ENCODE assay signal across 8 cellular contexts in the genomic region with DNA sequence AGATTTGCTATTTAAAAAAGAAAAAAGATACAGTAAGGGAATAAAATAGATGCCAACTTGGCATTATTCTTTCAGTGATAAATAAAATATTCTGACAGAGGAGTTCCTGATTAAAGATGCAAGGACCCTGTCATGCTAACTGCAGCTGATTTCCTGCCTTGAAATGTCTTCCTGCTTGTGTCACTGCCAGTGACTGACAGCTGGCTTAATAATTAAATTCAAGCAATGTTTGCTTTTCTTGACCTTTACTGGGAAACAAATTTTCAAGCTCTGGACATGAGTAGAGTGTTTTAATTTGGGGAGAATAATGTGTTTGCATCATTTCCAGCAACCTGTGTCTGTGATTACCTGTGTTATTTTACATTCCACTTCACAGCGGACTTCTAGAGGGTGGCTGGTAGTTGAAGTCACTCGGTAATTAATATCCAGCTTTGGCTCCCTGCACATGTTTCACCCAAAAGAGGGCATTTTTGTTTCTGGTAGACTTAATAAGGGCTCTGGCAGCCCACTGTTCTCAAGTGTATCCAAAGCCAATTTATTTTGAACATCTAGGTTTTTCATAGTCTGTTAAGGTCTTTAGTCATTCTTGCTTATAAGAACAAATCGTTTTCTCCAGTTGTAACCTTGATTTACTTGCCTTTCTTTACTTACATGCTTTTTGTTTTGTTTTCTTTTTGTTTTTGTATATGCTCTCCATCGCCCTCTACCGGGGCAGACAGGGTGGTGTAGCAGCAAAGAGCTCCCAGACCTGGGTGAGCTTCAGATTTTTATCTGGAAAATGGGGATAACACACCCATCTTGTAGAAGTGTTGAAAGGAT. TPM values are rescaled to one million over a fixed set of nuclear protein-coding genes. Genes with fewer than 3 reads are reported as not detected.
DNase-seq lines count a peak whose midpoint lies in the region; ATAC-seq and TF ChIP-seq lines count a peak whose summit lies in the region.

No MANE protein-coding gene starts in this region.

- intact Hi-C loops in left colon (cut with DNase I, micrococcal nuclease), result no loop called here

- H3K27me3 ChIP-seq in brain microvascular endothelial cell (replicated peaks), result no peaks in the 10 kb centered on the region

- in situ Hi-C loops in ACHN (cut with HindIII; ENCODE audit: low pct_ligation_motif_present, low pct_unique_long_range_greater_than_20kb, low sequenced_read_pairs), result no loop called here
- in situ Hi-C loops in brain microvascular endothelial cell (cut with HindIII; ENCODE audit: low pct_ligation_motif_present, low sequenced_read_pairs), result no loop called here

- DNase-seq in ACHN (peak; percentile 64), HUDEP-2 (lab: John Stamatoyannopoulos, UW; ENCODE audit: unreplicated experiment in 76 of 76) (peak in 54 of 76 experiments; percentile 1 to 67 (median 33)), T-helper 22 cell (ENCODE audit: low read depth) (peak; percentile 4), brain microvascular endothelial cell (peak; percentile 49), left colon (peak in 1 of 2 donors; percentile 47), NCI-H2029 treated with DMSO at 0.1 percent for 48 hours (lab: John Stamatoyannopoulos, UW) (no peak)
- peak; percentile 4 for DNase-seq in stimulated activated CD8-positive, alpha-beta memory T cell treated with anti-CD3 and anti-CD28 coated beads, Interleukin-12 subunit alpha, Interleukin-12 subunit beta, amount 100 ng/mL, for 4 hours (ENCODE audit: low read depth)

- no peak overlapping the region for H3K27ac ChIP-seq in brain microvascular endothelial cell

- peak; percentile 94 for TF ChIP-seq CTCF in brain microvascular endothelial cell (IDR thresholded peaks at IDR 0.05; ENCODE audit: low read depth, low read length, missing control alignments)

- ATAC-seq in GM18508 (IDR thresholded peaks at IDR 0.05; ENCODE audit: insufficient read depth, unreplicated experiment), result peak; percentile 82
- ATAC-seq in left colon, result peak; percentile 49

- no peak overlapping the region for H3K4me3 ChIP-seq in brain microvascular endothelial cell (ENCODE audit: low read depth, low read length)

- no peaks in the 10 kb centered on the region for H3K36me3 ChIP-seq in brain microvascular endothelial cell (replicated peaks)

RNA-seq across cellular contexts. Expression of gene PROKR1, which starts 48.5 kb away (rescaled TPM):
- total RNA-seq in left colon, result under 1 TPM in 1 of 2 donors, not detected in 1; 0.09 TPM
